Comparison of ENCODE assay signal across 16 cellular contexts in genomic region chr5:89353837-89354551, GRCh38.
DNase-seq lines count a peak whose midpoint lies in the region; ATAC-seq and TF ChIP-seq lines count a peak whose summit lies in the region.
"Had no signal": no experiment of that assay in that cellular context is flagged by ENCODE, and none has a peak within 500 bp of the region (broad histone marks: within the 10 kb centered on the region; RNA-seq: fewer than 3 reads in every experiment).

No MANE protein-coding gene starts in this region.

- no peak overlapping the region for H3K27ac ChIP-seq in neural progenitor cell
- H3K27ac ChIP-seq: HL-60, skin epidermis, testis had no signal

- no peaks in the 10 kb centered on the region for H3K79me2 ChIP-seq in neural progenitor cell (ENCODE audit: low read depth)

- H3K9me3 ChIP-seq in neural progenitor cell (ENCODE audit: low read depth): no peaks in the 10 kb centered on the region
- H3K9me3 ChIP-seq: testis had no signal

- no peaks in the 10 kb centered on the region for H3K36me3 Mint-ChIP-seq in neural progenitor cell
- H3K36me3 Mint-ChIP-seq: T-cell had no signal

- no peak overlapping the region for H3K4me3 Mint-ChIP-seq in neural progenitor cell
- H3K4me3 Mint-ChIP-seq: activated CD4-positive, alpha-beta T cell treated with anti-CD3 and anti-CD28 coated beads, Interleukin-2, amount 10 ng/mL, durations not matched to agents 24 days and 14 days; nephron; T-cell had no signal

- ATAC-seq in GM19023 (IDR thresholded peaks at IDR 0.05; ENCODE audit: unreplicated experiment) (peak; percentile 52), GM21786 (IDR thresholded peaks at IDR 0.05; ENCODE audit: unreplicated experiment) (peak; percentile 74), HG03378 (IDR thresholded peaks at IDR 0.05; ENCODE audit: unreplicated experiment) (peak; percentile 53)
- ATAC-seq: PC-3, T-cell had no signal

- H3K4me1 ChIP-seq in neural progenitor cell: peaks cover 3% of the 10 kb centered on the region
- H3K4me1 ChIP-seq: testis had no signal

- H3K4me1 Mint-ChIP-seq in neural progenitor cell: peaks cover 9% of the 10 kb centered on the region
- H3K4me1 Mint-ChIP-seq: activated CD4-positive, alpha-beta T cell treated with anti-CD3 and anti-CD28 coated beads, Interleukin-2, amount 10 ng/mL, durations not matched to agents 24 days and 14 days; T-cell had no signal

- H3K36me3 ChIP-seq in neural progenitor cell: no peaks in the 10 kb centered on the region

- no peak overlapping the region for H3K4me3 ChIP-seq in neural progenitor cell
- H3K4me3 ChIP-seq: skin epidermis, testis had no signal

- no peak overlapping the region for H3K27ac Mint-ChIP-seq in neural progenitor cell
- H3K27ac Mint-ChIP-seq: activated CD4-positive, alpha-beta T cell treated with anti-CD3 and anti-CD28 coated beads, Interleukin-2, amount 10 ng/mL, durations not matched to agents 24 days and 14 days; nephron; T-cell had no signal

- H2AFZ ChIP-seq in neural progenitor cell (replicated peaks): peak overlapping the region; percentile 35

- no peak for DNase-seq in neural progenitor cell (ENCODE audit: low spot score)
- DNase-seq in T1000 (lab: John Stamatoyannopoulos, UW): no peak
- no peak for DNase-seq in A172 (ENCODE audit: low spot score)
- no peak for DNase-seq in NCI-H345 treated with DMSO at 0.1 percent for 48 hours (lab: John Stamatoyannopoulos, UW; ENCODE audit: unreplicated experiment)
- DNase-seq in hippocampal formation (lab: John Stamatoyannopoulos, UW): no peak
- DNase-seq: activated CD4-positive, alpha-beta T cell treated with anti-CD3 and anti-CD28 coated beads, Interleukin-2, amount 10 ng/mL, durations not matched to agents 24 days and 14 days; effector CD4-positive, alpha-beta T cell; PC-3; T-cell; testis had no signal

- H3K27me3 Mint-ChIP-seq in neural progenitor cell (ENCODE audit: insufficient read depth, low read depth): no peaks in the 10 kb centered on the region
- H3K27me3 Mint-ChIP-seq: activated CD4-positive, alpha-beta T cell treated with anti-CD3 and anti-CD28 coated beads, Interleukin-2, amount 10 ng/mL, durations not matched to agents 24 days and 14 days; T-cell had no signal

- H3K4me2 ChIP-seq in neural progenitor cell: no peak overlapping the region

- H4K20me1 ChIP-seq in neural progenitor cell (ENCODE audit: low read depth): no peaks in the 10 kb centered on the region

- no peaks in the 10 kb centered on the region for H3F3A ChIP-seq in neural progenitor cell (ENCODE audit: low read depth)

- no peaks in the 10 kb centered on the region for H3K27me3 ChIP-seq in neural progenitor cell
- H3K27me3 ChIP-seq: testis had no signal

- no peak overlapping the region for H3K9ac ChIP-seq in neural progenitor cell

- no peak for TF ChIP-seq CTCF in neural progenitor cell (IDR thresholded peaks at IDR 0.05)

- no peaks in the 10 kb centered on the region for H3K9me3 Mint-ChIP-seq in neural progenitor cell
- H3K9me3 Mint-ChIP-seq: activated CD4-positive, alpha-beta T cell treated with anti-CD3 and anti-CD28 coated beads, Interleukin-2, amount 10 ng/mL, durations not matched to agents 24 days and 14 days; nephron had no signal
